ENCODE assay signal across 16 cellular contexts in the genomic region with DNA sequence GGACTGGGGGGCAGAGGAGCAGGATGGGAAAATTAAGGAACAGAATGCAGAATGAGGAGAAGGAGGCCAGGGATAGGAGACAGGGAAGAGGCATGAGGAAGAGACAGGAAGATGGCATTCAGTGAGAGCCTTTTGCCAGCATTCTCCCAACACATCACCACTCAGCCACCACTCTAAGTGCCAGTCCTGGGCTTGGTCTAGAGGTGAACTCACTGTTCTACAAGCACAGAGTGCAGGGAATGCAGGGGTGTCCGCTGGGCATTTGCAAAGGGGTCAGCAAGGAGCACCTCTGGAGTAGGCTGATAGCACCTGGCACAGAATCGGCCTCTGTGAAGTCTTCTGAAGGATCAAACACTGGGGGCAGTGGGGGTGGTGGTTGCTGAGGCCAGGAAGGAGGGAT. TPM values are rescaled to one million over a fixed set of nuclear protein-coding genes. Genes with fewer than 3 reads are reported as not detected.
DNase-seq lines count a peak whose midpoint lies in the region; ATAC-seq, FAIRE-seq and TF ChIP-seq lines count a peak whose summit lies in the region.
"Had no signal": no experiment of that assay in that cellular context is flagged by ENCODE, and none has a peak within 500 bp of the region (broad histone marks: within the 10 kb centered on the region; RNA-seq: fewer than 3 reads in every experiment).

No MANE protein-coding gene starts in this region.

- TF ChIP-seq CTCF in right atrium auricular region (IDR thresholded peaks at IDR 0.05) (no peak), kidney (IDR thresholded peaks at IDR 0.05; ENCODE audit: borderline replicate concordance, extremely low read depth, insufficient read depth) (no peak)

- H3K4me3 ChIP-seq in right atrium auricular region (no peak overlapping the region), kidney (ENCODE audit: low read length in 2 of 2) (no peak overlapping the region)
- H3K4me3 ChIP-seq: BLaER1, HAP-1 had no signal

- H3K27ac ChIP-seq in right atrium auricular region (no peak overlapping the region), kidney (ENCODE audit: low read depth in 2 of 2, low read length in 2 of 2) (no peak overlapping the region)
- H3K27ac ChIP-seq: BLaER1, HL-60 had no signal

- no peak overlapping the region for H3K9ac ChIP-seq in kidney (ENCODE audit: low read length in 2 of 2)
- H3K9ac ChIP-seq: BLaER1 had no signal

- ATAC-seq in Right ventricle myocardium superior (ENCODE audit: poor library complexity) = peak; percentile 73
- ATAC-seq in left cardiac atrium = peak; percentile 82 to 85
- no peak for ATAC-seq in HG02938 (IDR thresholded peaks at IDR 0.05; ENCODE audit: unreplicated experiment)
- no peak for ATAC-seq in HG02588 (IDR thresholded peaks at IDR 0.05; ENCODE audit: unreplicated experiment)

- no peak for FAIRE-seq in kidney (lab: Jason Lieb, UNC)
- FAIRE-seq: H1 had no signal

- DNase-seq in Right ventricle myocardium superior = no peak
- DNase-seq in right atrium auricular region (ENCODE audit: low spot score) = no peak
- DNase-seq in left cardiac atrium = peak; percentile 57
- peak; percentile 29 for DNase-seq in kidney
- no peak for DNase-seq in activated CD8-positive, alpha-beta memory T cell treated with anti-CD3 and anti-CD28 coated beads, Interleukin-2, amount 50 U/mL, for 48 hours
- DNase-seq: 8988T; CD4-positive, alpha-beta memory T cell; DMS79 treated with DMSO at 0.1 percent for 48 hours; GF-D8 had no signal

- intact Hi-C loops in Right ventricle myocardium superior (cut with DNase I) = no loop called here
- intact Hi-C loops in left cardiac atrium (cut with DNase I) = no loop called here
- intact Hi-C loops in kidney (cut with DNase I) = no loop called here

- H3K4me1 ChIP-seq in right atrium auricular region (peaks cover 0 to 6% of the 10 kb centered on the region in 2 donors), kidney (ENCODE audit: control insufficient read depth in 1 of 2, insufficient read depth in 1 of 2, low read depth in 1 of 2, low read length in 2 of 2) (peaks cover 0 to 4% of the 10 kb centered on the region in 2 donors)
- H3K4me1 ChIP-seq: BLaER1, HAP-1 had no signal

- H3K36me3 ChIP-seq in right atrium auricular region (no peaks in the 10 kb centered on the region), kidney (ENCODE audit: control insufficient read depth in 1 of 2, insufficient read depth in 2 of 2, low read length in 2 of 2) (no peaks in the 10 kb centered on the region)
- H3K36me3 ChIP-seq: BLaER1, HAP-1 had no signal

- no peaks in the 10 kb centered on the region for H3K9me3 ChIP-seq in right atrium auricular region
- H3K9me3 ChIP-seq in kidney (ENCODE audit: control insufficient read depth in 1 of 2, low read length in 2 of 2) = no peaks in the 10 kb centered on the region
- H3K9me3 ChIP-seq: BLaER1, HAP-1 had no signal

- no peaks in the 10 kb centered on the region for H3K27me3 ChIP-seq in right atrium auricular region

RNA-seq across cellular contexts. Expression of gene IGDCC3, which starts 14.6 kb away (rescaled TPM):
- total RNA-seq in Right ventricle myocardium superior = 0.40 TPM
- not detected for total RNA-seq in right atrium auricular region
- total RNA-seq in left cardiac atrium = under 1 TPM in 1 of 2 donors, not detected in 1; 0.09 TPM
- total RNA-seq in kidney = 0.22 TPM
- 0.49 TPM for polyA plus RNA-seq in kidney (ENCODE audit: insufficient read depth, low read depth, low replicate concordance)
- total RNA-seq: CD4-positive, alpha-beta memory T cell had no signal
- polyA plus RNA-seq: CD14-positive monocyte; CD4-positive, alpha-beta memory T cell had no signal

RNA-seq across cellular contexts. Expression of gene IGDCC4, which starts 30.4 kb away (rescaled TPM):
- total RNA-seq in Right ventricle myocardium superior (2.4 TPM), right atrium auricular region (1 to 10 TPM in 1 of 2 donors, under 1 TPM in 1; 0.86 to 2.3 TPM), left cardiac atrium (1 to 10 TPM; 1.6 to 6.9 TPM), kidney (4.3 TPM)
- polyA plus RNA-seq in kidney (ENCODE audit: insufficient read depth, low read depth, low replicate concordance) = 0.17 TPM
- polyA plus RNA-seq: CD14-positive monocyte had no signal

Comparison
In these comparisons a context has a peak if more than half of its experiments do, and no peak if none do; other contexts are left out.
1. DNase-seq: peak in left cardiac atrium (single experiment) and kidney (single experiment); none in Right ventricle myocardium superior (single experiment), right atrium auricular region (single experiment) and activated CD8-positive, alpha-beta memory T cell treated with anti-CD3 and anti-CD28 coated beads, Interleukin-2, amount 50 U/mL, for 48 hours (single experiment).
2. ATAC-seq: peak in Right ventricle myocardium superior (single experiment) and left cardiac atrium (2 of 2); none in HG02938 (single experiment) and HG02588 (single experiment).